In genomic region chr1:201399352-201400126, GRCh38 we compare ENCODE assay signal across 11 cellular contexts. TPM values are rescaled to one million over a fixed set of nuclear protein-coding genes. Genes with fewer than 3 reads are reported as not detected.
DNase-seq lines count a peak whose midpoint lies in the region; ATAC-seq, FAIRE-seq and TF ChIP-seq lines count a peak whose summit lies in the region.
"Had no signal": no experiment of that assay in that cellular context is flagged by ENCODE, and none has a peak within 500 bp of the region (broad histone marks: within the 10 kb centered on the region; RNA-seq: fewer than 3 reads in every experiment).

No MANE protein-coding gene starts in this region.

- H3K27ac Mint-ChIP-seq in type B pancreatic cell: peak overlapping the region; percentile 90

- no peak overlapping the region for H2AFZ ChIP-seq in HepG2 (ENCODE audit: low read length)

- TF ChIP-seq EP300 in HepG2 (IDR thresholded peaks at IDR 0.05; ENCODE audit: low read depth in 2 of 2, low read length in 2 of 2): peak in 1 of 2 experiments; percentile 33; a peak in 1 of 4 replicates
- TF ChIP-seq EP300 in HepG2 (CRISPR knock-in tag; IDR thresholded peaks at IDR 0.05; ENCODE audit: borderline replicate concordance): no peak

- peak; percentile 58 to 69 for TF ChIP-seq POLR2A in HepG2 (IDR thresholded peaks at IDR 0.05; ENCODE audit: insufficient read depth in 1 of 2, low read depth in 2 of 2, low read length in 2 of 2)

- H3K4me3 ChIP-seq in bronchial epithelial cell (ENCODE audit: low read depth, low read length) (peak overlapping the region; percentile 85), HepG2 (replicated peaks in 1 of 3; ENCODE audit: insufficient read depth in 1 of 3, low read depth in 2 of 3, low read length in 3 of 3) (peak overlapping the region; percentile 77 to 82 (median 79)), SJCRH30 (no peak overlapping the region)

- BruUV-seq in HepG2 (replicated peaks; lab: Mats Ljungman, UMichigan): TSS peak; percentile 63

- intact Hi-C loops in HepG2 (cut with micrococcal nuclease; ENCODE audit: unreplicated experiment): no loop called here

- H3K27ac ChIP-seq in HepG2 (ENCODE audit: extremely low read length, insufficient read depth, low read length) (peak overlapping the region; percentile 84), SJCRH30 (no peak overlapping the region)

- in situ Hi-C loops in HepG2 (cut with HindIII; ENCODE audit: extremely low pct_ligation_motif_present, low pct_unique_long_range_greater_than_20kb): no loop called here

- WGBS in HepG2 (ENCODE audit: low lambda C conversion rate): 0% methylated on average over 13 of the region's 62 CpGs

- peaks cover 28% of the 10 kb centered on the region for H3K79me2 ChIP-seq in HepG2 (ENCODE audit: insufficient read depth, low read length)

- H3K4me1 ChIP-seq in HepG2 (ENCODE audit: insufficient read depth, low read length): peaks cover 68% of the 10 kb centered on the region
- peaks cover 39% of the 10 kb centered on the region for H3K4me1 ChIP-seq in SJCRH30

- peaks cover 6% of the 10 kb centered on the region for H3K36me3 Mint-ChIP-seq in type B pancreatic cell

- peak; percentile 31 for DNase-seq in NCI-H2227 (lab: John Stamatoyannopoulos, UW; ENCODE audit: unreplicated experiment)
- no peak for DNase-seq in NCI-H2227 treated with DMSO at 0.1 percent for 48 hours (lab: John Stamatoyannopoulos, UW)
- peak; percentile 67 for DNase-seq in bronchial epithelial cell (ENCODE audit: low read depth)
- DNase-seq in HepG2 (ENCODE audit: low spot score): peak; percentile 57
- DNase-seq in type B pancreatic cell (ENCODE audit: extremely low spot score, unreplicated experiment): no peak
- no peak for DNase-seq in SJCRH30

- POLR2A ChIA-PET in HepG2 (lab: Yijun Ruan, JAX): interaction anchor here (0.6 to 1.8 kb wide), 5 partner anchors 10 to 246 kb away, joined by 3 to 8 read pairs (median 4); partner anchors contain the start of gene TMEM9

- no peaks in the 10 kb centered on the region for H3K9me3 Mint-ChIP-seq in type B pancreatic cell

- CTCF ChIA-PET in HepG2 (lab: Yijun Ruan, JAX; ENCODE audit: low intra/inter-chr PET ratio, low total read pairs): no interaction called here

- TF ChIP-seq CTCF in bronchial epithelial cell (IDR thresholded peaks at IDR 0.05; ENCODE audit: insufficient read depth, low read length, severe bottlenecking) (no peak), HepG2 (CRISPR knock-in tag; IDR thresholded peaks at IDR 0.05) (no peak), type B pancreatic cell (conservative IDR thresholded peaks at IDR 0.05) (no peak)

- FAIRE-seq in bronchial epithelial cell (lab: Jason Lieb, UNC) (no peak), HepG2 (lab: Jason Lieb, UNC) (peak; percentile 54)
- FAIRE-seq: frontal cortex had no signal

- H3K36me3 ChIP-seq in bronchial epithelial cell (ENCODE audit: control insufficient read depth, insufficient read depth, low read length) (peaks cover 6% of the 10 kb centered on the region), HepG2 (replicated peaks in 1 of 2; ENCODE audit: control insufficient read depth in 1 of 2, insufficient read depth in 2 of 2, low read length in 2 of 2) (no peaks in the 10 kb centered on the region), SJCRH30 (no peaks in the 10 kb centered on the region)

- peaks cover 17% of the 10 kb centered on the region for H3K27me3 Mint-ChIP-seq in type B pancreatic cell

- peak overlapping the region; percentile 88 for H3K9ac ChIP-seq in HepG2 (ENCODE audit: insufficient read depth, low read depth, low read length)

- ATAC-seq in HepG2 (peak; percentile 46), GM19328 (IDR thresholded peaks at IDR 0.05; ENCODE audit: unreplicated experiment) (no peak), HG02610 (IDR thresholded peaks at IDR 0.05; ENCODE audit: unreplicated experiment) (no peak)

- H3K27me3 ChIP-seq in bronchial epithelial cell (ENCODE audit: control insufficient read depth, insufficient read depth, low read length) (no peaks in the 10 kb centered on the region), HepG2 (ENCODE audit: control insufficient read depth in 1 of 2, insufficient read depth in 2 of 2, low read length in 2 of 2) (no peaks in the 10 kb centered on the region), SJCRH30 (no peaks in the 10 kb centered on the region)

- H3K9me3 ChIP-seq in HepG2 (ENCODE audit: low read length): no peaks in the 10 kb centered on the region
- no peaks in the 10 kb centered on the region for H3K9me3 ChIP-seq in SJCRH30 (replicated peaks)

- H4K20me1 ChIP-seq in HepG2 (ENCODE audit: insufficient read depth, low read length): peaks cover 12% of the 10 kb centered on the region

- peak overlapping the region; percentile 93 for H3K4me2 ChIP-seq in HepG2 (ENCODE audit: low read depth, low read length)

- peaks cover 22% of the 10 kb centered on the region for H3K4me1 Mint-ChIP-seq in type B pancreatic cell (ENCODE audit: unreplicated experiment)

- TF ChIP-seq RAD21 in HepG2 (CRISPR knock-in tag; IDR thresholded peaks at IDR 0.05): no peak

- peak overlapping the region; percentile 82 for H3K4me3 Mint-ChIP-seq in type B pancreatic cell

RNA-seq across cellular contexts. Expression of gene LAD1, which starts 0.4 kb away (rescaled TPM):
- 156 and 220 TPM in 2 replicates for total RNA-seq in bronchial epithelial cell
- 41.2 and 65.6 TPM in 2 replicates for total RNA-seq in HepG2 (2016; rRNA removed; fragmentation: Illumina TruSeq; extraction: Trizol)
- 11.0 and 15.5 TPM in 2 replicates for total RNA-seq in HepG2 (2016; cell fraction: cytosol; rRNA removed; fragmentation: Illumina TruSeq; extraction: Trizol; ENCODE audit: low read depth)
- 41.4 and 67.3 TPM in 2 replicates for total RNA-seq in HepG2 (2016; cell fraction: insoluble cytoplasmic fraction; rRNA removed; fragmentation: Illumina TruSeq; extraction: Trizol)
- total RNA-seq in HepG2 (2016; cell fraction: membrane; rRNA removed; fragmentation: Illumina TruSeq; extraction: Trizol): 26.5 and 29.9 TPM in 2 replicates
- total RNA-seq in HepG2 (2016; cell fraction: nucleus; rRNA removed; fragmentation: Illumina TruSeq; extraction: Trizol): 43.9 and 47.8 TPM in 2 replicates
- 10.8 and 16.3 TPM in 2 replicates for polyA plus RNA-seq in HepG2 (2011; rRNA removed)
- polyA plus RNA-seq in HepG2 (2011; cell fraction: cytosol; rRNA removed): 9.4 and 9.8 TPM in 2 replicates
- polyA plus RNA-seq in HepG2 (2011; cell fraction: nucleus; rRNA removed): 11.5 and 21.4 TPM in 2 replicates
- polyA plus RNA-seq in HepG2 (2012): 18.4 and 19.1 TPM in 2 replicates
- 11.7 and 13.7 TPM in 2 replicates for polyA plus RNA-seq in HepG2 (2016; cell fraction: cytosol; fragmentation: Illumina TruSeq; extraction: Trizol; ENCODE audit: low read depth)
- 55.2 and 58.0 TPM in 2 replicates for polyA plus RNA-seq in HepG2 (2016; cell fraction: insoluble cytoplasmic fraction; fragmentation: Illumina TruSeq; extraction: Trizol; ENCODE audit: low read depth)
- 25.4 and 27.9 TPM in 2 replicates for polyA plus RNA-seq in HepG2 (2016; cell fraction: membrane; fragmentation: Illumina TruSeq; extraction: Trizol; ENCODE audit: low read depth)
- 64.1 and 70.5 TPM in 2 replicates for polyA plus RNA-seq in HepG2 (2016; cell fraction: nucleus; fragmentation: Illumina TruSeq; extraction: Trizol; ENCODE audit: insufficient read depth, low read depth)
- polyA minus RNA-seq in HepG2 (2011; rRNA and poly(A)+ RNA removed; ENCODE audit: low replicate concordance): 0.16 and 19.5 TPM in 2 replicates
- polyA minus RNA-seq in HepG2 (2011; cell fraction: cytosol; rRNA and poly(A)+ RNA removed): 6.4 and 8.8 TPM in 2 replicates
- polyA minus RNA-seq in HepG2 (2011; cell fraction: nucleus; rRNA and poly(A)+ RNA removed): 22.8 and 27.4 TPM in 2 replicates
- 41.2 and 79.5 TPM in 2 replicates for total RNA-seq in type B pancreatic cell (ENCODE audit: low replicate concordance)
- total RNA-seq in SJCRH30 (2014; rRNA removed; shearing (Covaris generic)): 1.1 and 2.9 TPM in 2 replicates
- total RNA-seq: frontal cortex had no signal

RNA-seq across cellular contexts. Expression of gene TNNI1, which starts 22.0 kb away (rescaled TPM):
- under 0.01 TPM in 1 of 2 replicates, not detected in the other for total RNA-seq in bronchial epithelial cell
- total RNA-seq in HepG2 (2016; rRNA removed; fragmentation: Illumina TruSeq; extraction: Trizol): not detected in 2 replicates
- total RNA-seq in HepG2 (2016; cell fraction: cytosol; rRNA removed; fragmentation: Illumina TruSeq; extraction: Trizol; ENCODE audit: low read depth): 0.09 TPM in 1 of 2 replicates, not detected in the other
- total RNA-seq in HepG2 (2016; cell fraction: insoluble cytoplasmic fraction; rRNA removed; fragmentation: Illumina TruSeq; extraction: Trizol): not detected in 2 replicates
- 0.03 TPM in 1 of 2 replicates, not detected in the other for total RNA-seq in HepG2 (2016; cell fraction: membrane; rRNA removed; fragmentation: Illumina TruSeq; extraction: Trizol)
- total RNA-seq in HepG2 (2016; cell fraction: nucleus; rRNA removed; fragmentation: Illumina TruSeq; extraction: Trizol): not detected in 2 replicates
- not detected in 2 replicates for polyA plus RNA-seq in HepG2 (2011; rRNA removed)
- polyA plus RNA-seq in HepG2 (2011; cell fraction: cytosol; rRNA removed): not detected in 2 replicates
- not detected in 2 replicates for polyA plus RNA-seq in HepG2 (2011; cell fraction: nucleus; rRNA removed)
- polyA plus RNA-seq in HepG2 (2012): 0.59 and 0.61 TPM in 2 replicates
- not detected in 2 replicates for polyA plus RNA-seq in HepG2 (2016; cell fraction: cytosol; fragmentation: Illumina TruSeq; extraction: Trizol; ENCODE audit: low read depth)
- not detected in 2 replicates for polyA plus RNA-seq in HepG2 (2016; cell fraction: insoluble cytoplasmic fraction; fragmentation: Illumina TruSeq; extraction: Trizol; ENCODE audit: low read depth)
- polyA plus RNA-seq in HepG2 (2016; cell fraction: membrane; fragmentation: Illumina TruSeq; extraction: Trizol; ENCODE audit: low read depth): not detected in 2 replicates
- not detected in 2 replicates for polyA plus RNA-seq in HepG2 (2016; cell fraction: nucleus; fragmentation: Illumina TruSeq; extraction: Trizol; ENCODE audit: insufficient read depth, low read depth)
- not detected in 2 replicates for polyA minus RNA-seq in HepG2 (2011; rRNA and poly(A)+ RNA removed; ENCODE audit: low replicate concordance)
- not detected in 2 replicates for polyA minus RNA-seq in HepG2 (2011; cell fraction: cytosol; rRNA and poly(A)+ RNA removed)
- 0.12 and 0.13 TPM in 2 replicates for polyA minus RNA-seq in HepG2 (2011; cell fraction: nucleus; rRNA and poly(A)+ RNA removed)
- 0.12 and 6.1 TPM in 2 replicates for total RNA-seq in type B pancreatic cell (ENCODE audit: low replicate concordance)
- total RNA-seq in SJCRH30 (2014; rRNA removed; shearing (Covaris generic)): 230 and 281 TPM in 2 replicates
- total RNA-seq: SK-MEL-5 had no signal
- polyA plus RNA-seq: AG04450 had no signal

RNA-seq across cellular contexts. Expression of gene TNNT2, which starts 22.1 kb away (rescaled TPM):
- total RNA-seq in bronchial epithelial cell (0.26 and 2.0 TPM in 2 replicates), HepG2 (2016; rRNA removed; fragmentation: Illumina TruSeq; extraction: Trizol) (0.20 TPM in 1 of 2 replicates, not detected in the other), type B pancreatic cell (ENCODE audit: low replicate concordance) (21.3 and 63.9 TPM in 2 replicates)
- total RNA-seq in HepG2 (2016; cell fraction: cytosol; rRNA removed; fragmentation: Illumina TruSeq; extraction: Trizol; ENCODE audit: low read depth): not detected in 2 replicates
- total RNA-seq in HepG2 (2016; cell fraction: insoluble cytoplasmic fraction; rRNA removed; fragmentation: Illumina TruSeq; extraction: Trizol): 0.17 TPM in 1 of 2 replicates, not detected in the other
- total RNA-seq in HepG2 (2016; cell fraction: membrane; rRNA removed; fragmentation: Illumina TruSeq; extraction: Trizol): not detected in 2 replicates
- total RNA-seq in HepG2 (2016; cell fraction: nucleus; rRNA removed; fragmentation: Illumina TruSeq; extraction: Trizol): 0.71 and 0.88 TPM in 2 replicates
- 0.63 and 1.3 TPM in 2 replicates for polyA plus RNA-seq in HepG2 (2011; rRNA removed)
- 0.03 and 0.09 TPM in 2 replicates for polyA plus RNA-seq in HepG2 (2011; cell fraction: cytosol; rRNA removed)
- polyA plus RNA-seq in HepG2 (2011; cell fraction: nucleus; rRNA removed): 5.4 and 9.7 TPM in 2 replicates
- 3.1 and 5.5 TPM in 2 replicates for polyA plus RNA-seq in HepG2 (2012)
- polyA plus RNA-seq in HepG2 (2016; cell fraction: cytosol; fragmentation: Illumina TruSeq; extraction: Trizol; ENCODE audit: low read depth): not detected in 2 replicates
- not detected in 2 replicates for polyA plus RNA-seq in HepG2 (2016; cell fraction: insoluble cytoplasmic fraction; fragmentation: Illumina TruSeq; extraction: Trizol; ENCODE audit: low read depth)
- not detected in 2 replicates for polyA plus RNA-seq in HepG2 (2016; cell fraction: membrane; fragmentation: Illumina TruSeq; extraction: Trizol; ENCODE audit: low read depth)
- 1.6 TPM in 1 of 2 replicates, not detected in the other for polyA plus RNA-seq in HepG2 (2016; cell fraction: nucleus; fragmentation: Illumina TruSeq; extraction: Trizol; ENCODE audit: insufficient read depth, low read depth)
- polyA minus RNA-seq in HepG2 (2011; rRNA and poly(A)+ RNA removed; ENCODE audit: low replicate concordance): 0.28 and 1.7 TPM in 2 replicates
- polyA minus RNA-seq in HepG2 (2011; cell fraction: cytosol; rRNA and poly(A)+ RNA removed): not detected in 2 replicates
- polyA minus RNA-seq in HepG2 (2011; cell fraction: nucleus; rRNA and poly(A)+ RNA removed): 7.9 and 9.4 TPM in 2 replicates
- 74.9 and 90.0 TPM in 2 replicates for total RNA-seq in SJCRH30 (2014; rRNA removed; shearing (Covaris generic))
- total RNA-seq: frontal cortex, SK-MEL-5 had no signal

Comparison
In these comparisons a context has a peak if more than half of its experiments do, and no peak if none do; other contexts are left out.
1. DNase-seq: peak in NCI-H2227 (single experiment), bronchial epithelial cell (single experiment) and HepG2 (single experiment); none in NCI-H2227 treated with DMSO at 0.1 percent for 48 hours (single experiment), type B pancreatic cell (single experiment) and SJCRH30 (0 of 2).
2. RNA of gene TNNI1, which starts 22.0 kb away (total RNA-seq): 230 to 281 TPM in SJCRH30; 0.12 to 6.1 TPM in type B pancreatic cell, under 0.01 TPM in bronchial epithelial cell and 0.03 to 0.09 TPM in HepG2; every median in the first group is over 10 times any median in the second.